26 cellular contexts compared by ENCODE assay signal in genomic region chr2:172671506-172671905, GRCh38.
"Had no signal": no experiment of that assay in that cellular context is flagged by ENCODE, and none has a peak within 500 bp of the region (broad histone marks: within the 10 kb centered on the region; RNA-seq: fewer than 3 reads in every experiment).

No MANE protein-coding gene starts in this region.

- H3K4me3 Mint-ChIP-seq: activated naive CD4-positive, alpha-beta T cell treated with anti-CD3 and anti-CD28 coated beads, Interleukin-2, amount 50 U/mL, for 24 hours; brain; effector memory CD8-positive, alpha-beta T cell; natural killer cell; stimulated activated effector memory CD8-positive, alpha-beta T cell treated with anti-CD3 and anti-CD28 coated beads, Interleukin-12 subunit alpha, Interleukin-12 subunit beta, amount 100 ng/mL, for 72 hours; T-cell had no signal

- H3K4me3 ChIP-seq: colonic mucosa, dorsolateral prefrontal cortex, esophagus squamous epithelium, heart right ventricle, left lung, lung, ovary, psoas muscle, stomach, suprapubic skin, tibial nerve had no signal

- H3K36me3 Mint-ChIP-seq: activated naive CD4-positive, alpha-beta T cell treated with anti-CD3 and anti-CD28 coated beads, Interleukin-2, amount 50 U/mL, for 24 hours; natural killer cell; stimulated activated effector memory CD8-positive, alpha-beta T cell treated with anti-CD3 and anti-CD28 coated beads, Interleukin-12 subunit alpha, Interleukin-12 subunit beta, amount 100 ng/mL, for 72 hours had no signal

- H3K27ac Mint-ChIP-seq: activated naive CD4-positive, alpha-beta T cell treated with anti-CD3 and anti-CD28 coated beads, Interleukin-2, amount 50 U/mL, for 24 hours; brain; effector memory CD8-positive, alpha-beta T cell; natural killer cell; stimulated activated effector memory CD8-positive, alpha-beta T cell treated with anti-CD3 and anti-CD28 coated beads, Interleukin-12 subunit alpha, Interleukin-12 subunit beta, amount 100 ng/mL, for 72 hours; T-cell had no signal

- H3K27me3 Mint-ChIP-seq: activated naive CD4-positive, alpha-beta T cell treated with anti-CD3 and anti-CD28 coated beads, Interleukin-2, amount 50 U/mL, for 24 hours; brain had no signal

- H3K9me3 Mint-ChIP-seq: effector memory CD8-positive, alpha-beta T cell had no signal

- H3K9me3 ChIP-seq: colonic mucosa, left lung, neutrophil, ovary, psoas muscle, suprapubic skin had no signal

- H3K4me1 ChIP-seq: colonic mucosa, esophagus squamous epithelium, left lung, psoas muscle, suprapubic skin, tibial nerve had no signal

- H3K27ac ChIP-seq: colonic mucosa, esophagus squamous epithelium, heart right ventricle, left lung, neutrophil, ovary, psoas muscle, stomach, suprapubic skin, tibial nerve had no signal

- H3K27me3 ChIP-seq: colonic mucosa, dorsolateral prefrontal cortex, esophagus squamous epithelium, heart right ventricle, left lung, ovary, stomach, suprapubic skin, tibial nerve had no signal

- DNase-seq: activated CD4-positive, alpha-beta T cell treated with anti-CD3 and anti-CD28 coated beads for 1 hour; activated gamma-delta T cell treated with Interleukin-2 at 50 U/mL for 16 hours; activated T-cell treated with anti-CD3 and anti-CD28 coated beads, Interleukin-2, amount 50 U/mL, for 1 hour; anterior cingulate cortex; central memory CD4-positive, alpha-beta T cell; colonic mucosa; dorsolateral prefrontal cortex; effector memory CD8-positive, alpha-beta T cell; esophagus squamous epithelium; heart right ventricle; kidney; left lung; natural killer cell; ovary; psoas muscle; right cardiac atrium; stimulated activated CD4-positive, alpha-beta T cell treated with anti-CD3 and anti-CD28 coated beads, Interleukin-1b, Interleukin-23, amount 100 ng/mL, for 48 hours; stomach; T-cell had no signal

- H3K4me1 Mint-ChIP-seq: stimulated activated effector memory CD8-positive, alpha-beta T cell treated with anti-CD3 and anti-CD28 coated beads, Interleukin-12 subunit alpha, Interleukin-12 subunit beta, amount 100 ng/mL, for 72 hours had no signal

- H3K36me3 ChIP-seq: colonic mucosa, esophagus squamous epithelium, heart right ventricle, left lung, neutrophil, ovary, stomach, suprapubic skin, tibial nerve had no signal

- ATAC-seq: effector memory CD8-positive, alpha-beta T cell; heart right ventricle; natural killer cell; psoas muscle; right cardiac atrium; T-cell had no signal
